In genomic region chr14:91362007-91362406, GRCh38 we compare ENCODE assay signal across 8 cellular contexts. TPM values are rescaled to one million over a fixed set of nuclear protein-coding genes. Genes with fewer than 3 reads are reported as not detected.
A peak's percentile ranks its signal among the peaks of the same experiment; 100 is the strongest.
DNase-seq lines count a peak whose midpoint lies in the region; ATAC-seq, FAIRE-seq and TF ChIP-seq lines count a peak whose summit lies in the region.
"Not testable (repeated sequence)": the region's sequence is repeated elsewhere in the genome, so short reads cannot be mapped to it uniquely, and the experiment has no call there.

No MANE protein-coding gene starts in this region.

- not testable (repeated sequence) for H3K27ac ChIP-seq in CD4-positive, alpha-beta memory T cell (ENCODE audit: low read depth, low read length)
- H3K27ac ChIP-seq in OCI-LY7 (ENCODE audit: low read depth, low read length, poor library complexity, severe bottlenecking) (peak overlapping the region; percentile 94), HepG2 (ENCODE audit: extremely low read length, insufficient read depth, low read length) (peak overlapping the region; percentile 39), parathyroid adenoma (peak overlapping the region; percentile 75), thymus (ENCODE audit: low read depth) (peak overlapping the region; percentile 1)

- H3K36me3 ChIP-seq in CD4-positive, alpha-beta memory T cell (ENCODE audit: insufficient read depth, low read length), result peaks cover 22% of the 10 kb centered on the region
- peaks cover 47% of the 10 kb centered on the region for H3K36me3 ChIP-seq in OCI-LY7 (ENCODE audit: insufficient read depth, low read length)
- not testable (repeated sequence) for H3K36me3 ChIP-seq in HepG2 (replicated peaks in 1 of 2; ENCODE audit: control insufficient read depth in 1 of 2, insufficient read depth in 2 of 2, low read length in 2 of 2); parathyroid adenoma (ENCODE audit: control insufficient read depth, insufficient read depth, low read length)
- peaks cover 22% of the 10 kb centered on the region for H3K36me3 ChIP-seq in thymus (ENCODE audit: control insufficient read depth, insufficient read depth)

- H4K20me1 ChIP-seq in OCI-LY7 (ENCODE audit: insufficient read depth, low read length); HepG2 (ENCODE audit: insufficient read depth, low read length): not testable (repeated sequence)

- intact Hi-C loops in CD4-positive, alpha-beta memory T cell (cut with micrococcal nuclease); OCI-LY7 (cut with micrococcal nuclease; ENCODE audit: unreplicated experiment); HepG2 (cut with micrococcal nuclease; ENCODE audit: unreplicated experiment): not testable (repeated sequence)

- CTCF ChIA-PET in CD4-positive, alpha-beta memory T cell (lab: Charles Lee; ENCODE audit: partially characterized antibody), result interaction anchor here (1.7 kb wide), 1 partner anchor 11 kb away, joined by 6 read pairs; no protein-coding TSS in a partner anchor
- CTCF ChIA-PET in OCI-LY7 (lab: Charles Lee; ENCODE audit: unreplicated experiment); WTC11 (lab: Charles Lee); HepG2 (lab: Yijun Ruan, JAX; ENCODE audit: low intra/inter-chr PET ratio, low total read pairs): not testable (repeated sequence)

- TF ChIP-seq EP300 in HepG2 (IDR thresholded peaks at IDR 0.05; ENCODE audit: low read depth in 2 of 2, low read length in 2 of 2); HepG2 (CRISPR knock-in tag; IDR thresholded peaks at IDR 0.05; ENCODE audit: borderline replicate concordance): not testable (repeated sequence)

- DNase-seq in CD4-positive, alpha-beta memory T cell; OCI-LY7 (ENCODE audit: low spot score); WTC11 (ENCODE audit: low spot score); effector memory CD8-positive, alpha-beta T cell; HepG2 (ENCODE audit: low spot score): not testable (repeated sequence)

- not testable (repeated sequence) for H2AFZ ChIP-seq in OCI-LY7 (ENCODE audit: low read length)
- H2AFZ ChIP-seq in HepG2 (ENCODE audit: low read length) (peak overlapping the region; percentile 22), parathyroid adenoma (peak overlapping the region; percentile 73)

- TF ChIP-seq RAD21 in HepG2 (CRISPR knock-in tag; IDR thresholded peaks at IDR 0.05), result not testable (repeated sequence)

- peaks cover 92% of the 10 kb centered on the region for H3K4me1 ChIP-seq in CD4-positive, alpha-beta memory T cell (ENCODE audit: insufficient read depth, low read length)
- peaks cover 100% of the 10 kb centered on the region for H3K4me1 ChIP-seq in OCI-LY7 (ENCODE audit: insufficient read depth, low read length, poor library complexity, severe bottlenecking)
- peaks cover 43% of the 10 kb centered on the region for H3K4me1 ChIP-seq in HepG2 (ENCODE audit: insufficient read depth, low read length)
- H3K4me1 ChIP-seq in parathyroid adenoma, result peaks cover 17% of the 10 kb centered on the region
- not testable (repeated sequence) for H3K4me1 ChIP-seq in thymus (ENCODE audit: control insufficient read depth, insufficient read depth, low read length)

- TF ChIP-seq CTCF in OCI-LY7 (conservative IDR thresholded peaks at IDR 0.05; ENCODE audit: low read length); WTC11 (IDR thresholded peaks at IDR 0.05); HepG2 (CRISPR knock-in tag; IDR thresholded peaks at IDR 0.05); parathyroid adenoma (IDR thresholded peaks at IDR 0.05): not testable (repeated sequence)

- H3K27me3 Mint-ChIP-seq in CD4-positive, alpha-beta memory T cell; WTC11 (ENCODE audit: low read depth); activated naive CD8-positive, alpha-beta T cell; effector memory CD8-positive, alpha-beta T cell: not testable (repeated sequence)

- not testable (repeated sequence) for H3K9me3 ChIP-seq in CD4-positive, alpha-beta memory T cell (ENCODE audit: control insufficient read depth in 1 of 2, low read length in 2 of 2); OCI-LY7 (ENCODE audit: low read length); HepG2 (ENCODE audit: low read length); parathyroid adenoma (ENCODE audit: control insufficient read depth, low read length); thymus (ENCODE audit: control insufficient read depth)

- H3K4me3 Mint-ChIP-seq in CD4-positive, alpha-beta memory T cell, result peak overlapping the region in 2 of 8 donors; percentile 25 to 37
- not testable (repeated sequence) for H3K4me3 Mint-ChIP-seq in WTC11; activated naive CD8-positive, alpha-beta T cell
- peak overlapping the region in 1 of 2 donors; percentile 10 for H3K4me3 Mint-ChIP-seq in effector memory CD8-positive, alpha-beta T cell

- H3K36me3 Mint-ChIP-seq in CD4-positive, alpha-beta memory T cell, result peaks cover 12 to 45% of the 10 kb centered on the region in 2 donors
- H3K36me3 Mint-ChIP-seq in WTC11, result peaks cover 13% of the 10 kb centered on the region
- not testable (repeated sequence) for H3K36me3 Mint-ChIP-seq in activated naive CD8-positive, alpha-beta T cell
- peaks cover 59% of the 10 kb centered on the region for H3K36me3 Mint-ChIP-seq in effector memory CD8-positive, alpha-beta T cell (ENCODE audit: insufficient read depth)

- H3K4me1 Mint-ChIP-seq in CD4-positive, alpha-beta memory T cell, result peaks cover 40 to 91% (median 70%) of the 10 kb centered on the region in 4 donors
- peaks cover 32% of the 10 kb centered on the region for H3K4me1 Mint-ChIP-seq in WTC11
- peaks cover 82% of the 10 kb centered on the region for H3K4me1 Mint-ChIP-seq in activated naive CD8-positive, alpha-beta T cell (ENCODE audit: low read depth)
- peaks cover 58 to 67% of the 10 kb centered on the region in 2 donors for H3K4me1 Mint-ChIP-seq in effector memory CD8-positive, alpha-beta T cell (ENCODE audit: low read depth in 2 of 2)

- not testable (repeated sequence) for TF ChIP-seq POLR2A in HepG2 (IDR thresholded peaks at IDR 0.05; ENCODE audit: insufficient read depth in 1 of 2, low read depth in 2 of 2, low read length in 2 of 2)

- 43% methylated on average over 9 of the region's 9 CpGs for WGBS in HepG2 (ENCODE audit: low lambda C conversion rate)
- WGBS in thymus, result 96% methylated on average over 9 of the region's 9 CpGs

- in situ Hi-C loops in HepG2 (cut with HindIII; ENCODE audit: extremely low pct_ligation_motif_present, low pct_unique_long_range_greater_than_20kb), result not testable (repeated sequence)

- not testable (repeated sequence) for ATAC-seq in WTC11; effector memory CD8-positive, alpha-beta T cell (replicated peaks); HepG2

- not testable (repeated sequence) for FAIRE-seq in HepG2 (lab: Jason Lieb, UNC)

- H3K9me2 ChIP-seq in OCI-LY7 (ENCODE audit: insufficient read depth, low read length), result not testable (repeated sequence)

- H3K9ac ChIP-seq in HepG2 (ENCODE audit: insufficient read depth, low read depth, low read length), result 0 out of 2 replicates have a peak overlapping the region, but pooled peaks have one; percentile 2
- H3K9ac ChIP-seq in parathyroid adenoma, result not testable (repeated sequence)

- not testable (repeated sequence) for H3K27me3 ChIP-seq in CD4-positive, alpha-beta memory T cell (ENCODE audit: insufficient read depth, low read length); HepG2 (ENCODE audit: control insufficient read depth in 1 of 2, insufficient read depth in 2 of 2, low read length in 2 of 2); parathyroid adenoma (ENCODE audit: control insufficient read depth, insufficient read depth, low read length); thymus (ENCODE audit: control insufficient read depth, insufficient read depth)

- not testable (repeated sequence) for BruUV-seq in OCI-LY7 (replicated peaks; lab: Mats Ljungman, UMichigan); HepG2 (replicated peaks; lab: Mats Ljungman, UMichigan)

- peaks cover 95% of the 10 kb centered on the region for H3K79me2 ChIP-seq in OCI-LY7 (ENCODE audit: insufficient read depth, low read depth, low read length)
- not testable (repeated sequence) for H3K79me2 ChIP-seq in HepG2 (ENCODE audit: insufficient read depth, low read length)
- peaks cover 23% of the 10 kb centered on the region for H3K79me2 ChIP-seq in parathyroid adenoma

- not testable (repeated sequence) for H3K9me3 Mint-ChIP-seq in CD4-positive, alpha-beta memory T cell; WTC11; activated naive CD8-positive, alpha-beta T cell (ENCODE audit: low read depth); effector memory CD8-positive, alpha-beta T cell

- H3K4me2 ChIP-seq in OCI-LY7 (ENCODE audit: low read length) (peak overlapping the region; percentile 87), HepG2 (ENCODE audit: low read depth, low read length) (peak overlapping the region; percentile 82), parathyroid adenoma (ENCODE audit: low read length) (peak overlapping the region; percentile 1)

- H3K4me3 ChIP-seq in CD4-positive, alpha-beta memory T cell (ENCODE audit: low read length in 2 of 2); parathyroid adenoma (ENCODE audit: low read depth, low read length); thymus (ENCODE audit: low read length): not testable (repeated sequence)
- H3K4me3 ChIP-seq in OCI-LY7 (ENCODE audit: low read depth, low read length, poor library complexity, severe bottlenecking) (peak overlapping the region; percentile 15), HepG2 (replicated peaks in 1 of 3; ENCODE audit: insufficient read depth in 1 of 3, low read depth in 2 of 3, low read length in 3 of 3) (peak overlapping the region in 1 of 3 experiments; percentile 53; a peak in 1 of 6 replicates)

- POLR2A ChIA-PET in CD4-positive, alpha-beta memory T cell (lab: Charles Lee; ENCODE audit: partially characterized antibody), result interaction anchor here (0.6 to 2.5 kb wide), 2 partner anchors 11 to 747 kb away, joined by 5 to 10 read pairs; no protein-coding TSS in a partner anchor
- POLR2A ChIA-PET in OCI-LY7 (lab: Charles Lee) (interaction anchor here (0.7 to 14.9 kb wide), 6 partner anchors 10 to 50 kb away, joined by 3 to 311 read pairs (median 6); no protein-coding TSS in a partner anchor), HepG2 (lab: Yijun Ruan, JAX) (interaction anchor here (0.8 to 1.0 kb wide), 2 partner anchors 30 to 55 kb away, joined by 3 read pairs; no protein-coding TSS in a partner anchor)
- POLR2A ChIA-PET in WTC11 (lab: Charles Lee), result not testable (repeated sequence)

- H3K27ac Mint-ChIP-seq in CD4-positive, alpha-beta memory T cell, result peak overlapping the region; percentile 70 to 96 (median 77)
- H3K27ac Mint-ChIP-seq in WTC11, result not testable (repeated sequence)
- peak overlapping the region; percentile 71 for H3K27ac Mint-ChIP-seq in activated naive CD8-positive, alpha-beta T cell
- H3K27ac Mint-ChIP-seq in effector memory CD8-positive, alpha-beta T cell, result peak overlapping the region; percentile 56 to 78

RNA-seq across cellular contexts. Expression of gene CCDC88C, which starts 55.6 kb away (rescaled TPM):
- total RNA-seq in CD4-positive, alpha-beta memory T cell, result 100 to 1,000 TPM; 272 to 293 TPM
- polyA plus RNA-seq in CD4-positive, alpha-beta memory T cell, result 10 to 100 TPM; 17.1 to 51.1 TPM
- total RNA-seq in OCI-LY7 (2014; rRNA removed; shearing (Covaris generic)), result 89.3 and 137 TPM in 2 replicates
- total RNA-seq in OCI-LY7 (2022), result 253 and 262 TPM in 2 replicates
- total RNA-seq in WTC11 (2021), result 46.4 to 64.8 TPM (median 46.6 TPM) in 3 replicates
- 10.4 and 11.7 TPM in 2 replicates for total RNA-seq in HepG2 (2016; rRNA removed; fragmentation: Illumina TruSeq; extraction: Trizol)
- 7.1 and 8.3 TPM in 2 replicates for total RNA-seq in HepG2 (2016; cell fraction: cytosol; rRNA removed; fragmentation: Illumina TruSeq; extraction: Trizol; ENCODE audit: low read depth)
- total RNA-seq in HepG2 (2016; cell fraction: insoluble cytoplasmic fraction; rRNA removed; fragmentation: Illumina TruSeq; extraction: Trizol), result 7.7 and 11.4 TPM in 2 replicates
- total RNA-seq in HepG2 (2016; cell fraction: membrane; rRNA removed; fragmentation: Illumina TruSeq; extraction: Trizol), result 8.7 and 9.6 TPM in 2 replicates
- 17.4 and 18.0 TPM in 2 replicates for total RNA-seq in HepG2 (2016; cell fraction: nucleus; rRNA removed; fragmentation: Illumina TruSeq; extraction: Trizol)
- polyA plus RNA-seq in HepG2 (2011; rRNA removed), result 3.6 and 4.3 TPM in 2 replicates
- polyA plus RNA-seq in HepG2 (2011; cell fraction: cytosol; rRNA removed), result 2.3 and 3.2 TPM in 2 replicates
- polyA plus RNA-seq in HepG2 (2011; cell fraction: nucleus; rRNA removed), result 11.4 and 12.1 TPM in 2 replicates
- polyA plus RNA-seq in HepG2 (2012), result 3.7 and 5.3 TPM in 2 replicates
- 5.2 and 5.3 TPM in 2 replicates for polyA plus RNA-seq in HepG2 (2016; cell fraction: cytosol; fragmentation: Illumina TruSeq; extraction: Trizol; ENCODE audit: low read depth)
- polyA plus RNA-seq in HepG2 (2016; cell fraction: insoluble cytoplasmic fraction; fragmentation: Illumina TruSeq; extraction: Trizol; ENCODE audit: low read depth), result 8.0 and 9.8 TPM in 2 replicates
- 5.3 and 5.8 TPM in 2 replicates for polyA plus RNA-seq in HepG2 (2016; cell fraction: membrane; fragmentation: Illumina TruSeq; extraction: Trizol; ENCODE audit: low read depth)
- 18.1 and 18.5 TPM in 2 replicates for polyA plus RNA-seq in HepG2 (2016; cell fraction: nucleus; fragmentation: Illumina TruSeq; extraction: Trizol; ENCODE audit: insufficient read depth, low read depth)
- 12.3 and 15.2 TPM in 2 replicates for polyA minus RNA-seq in HepG2 (2011; rRNA and poly(A)+ RNA removed; ENCODE audit: low replicate concordance)
- polyA minus RNA-seq in HepG2 (2011; cell fraction: cytosol; rRNA and poly(A)+ RNA removed), result 4.3 and 4.5 TPM in 2 replicates
- polyA minus RNA-seq in HepG2 (2011; cell fraction: nucleus; rRNA and poly(A)+ RNA removed), result 14.3 and 24.1 TPM in 2 replicates
- 47.4 TPM for polyA plus RNA-seq in thymus

Comparison
In these comparisons a context has a peak if more than half of its experiments do, and no peak if none do; other contexts are left out.
1. H3K4me2 ChIP-seq: peak in every context shown above with its lines; median percentile 87 in OCI-LY7; 82 in HepG2; 1 in parathyroid adenoma.